In genomic region chr3:47851888-47852603, GRCh38 we compare ENCODE assay signal across 1 cellular context.
TF ChIP-seq lines count a peak whose summit lies in the region.

No MANE protein-coding gene starts in this region.

TF ChIP-seq in H1, 55 proteins besides CTCF, POLR2A, EP300 and RAD21:
- peak; percentile 50; the same call in 1 of the 2 replicates for TF ChIP-seq POLR2AphosphoS5 (IDR thresholded peaks at IDR 0.05; ENCODE audit: low read depth, low read length)
- TF ChIP-seq GTF2F1 (IDR thresholded peaks at IDR 0.05; ENCODE audit: borderline replicate concordance, low read depth, low read length): no peak
